8 cellular contexts compared by ENCODE assay signal in the genomic region with DNA sequence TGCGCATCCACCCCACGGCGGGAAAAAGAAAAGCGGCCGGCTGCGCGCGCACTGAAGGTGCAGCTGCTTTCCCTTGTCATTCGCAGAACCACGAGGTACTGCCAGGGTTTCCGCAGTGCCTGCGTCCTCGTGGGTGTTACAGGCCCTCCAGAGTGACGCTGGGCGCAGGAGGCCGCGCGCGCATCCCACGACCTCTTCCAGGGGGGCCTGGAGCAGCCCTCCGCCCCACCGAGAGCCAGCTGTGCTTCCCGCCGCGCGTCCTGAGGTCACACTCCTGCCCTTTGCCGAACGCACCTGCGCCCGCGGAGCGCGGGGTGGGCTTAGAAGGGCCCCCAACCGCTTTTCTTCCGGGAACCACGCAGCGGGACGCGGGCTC. TPM values are rescaled to one million over a fixed set of nuclear protein-coding genes. Genes with fewer than 3 reads are reported as not detected.
DNase-seq lines count a peak whose midpoint lies in the region; ATAC-seq lines count a peak whose summit lies in the region.

No MANE protein-coding gene starts in this region.

- H3K4me3 Mint-ChIP-seq in T-helper 17 cell: peak overlapping the region; percentile 86

- peak; percentile 30 for ATAC-seq in HG02759 (IDR thresholded peaks at IDR 0.05; ENCODE audit: unreplicated experiment)
- peak; percentile 81 for ATAC-seq in T-helper 17 cell

- H3K9me3 ChIP-seq in T-helper 17 cell (ENCODE audit: control insufficient read depth, low read length, poor library complexity, severe bottlenecking): no peaks in the 10 kb centered on the region

- no peaks in the 10 kb centered on the region for H3K36me3 Mint-ChIP-seq in T-helper 17 cell (ENCODE audit: low read depth)

- peak; percentile 20 for DNase-seq in ELR (ENCODE audit: low read depth)
- DNase-seq in T-helper 17 cell: peak; percentile 45 to 62 (median 47)
- DNase-seq in astrocyte of the hippocampus (ENCODE audit: low read depth, low spot score): peak; percentile 46
- peak; percentile 38 for DNase-seq in iPS-NIHi7 (ENCODE audit: extremely low spot score)
- peak; percentile 40 to 49 for DNase-seq in stimulated activated CD4-positive, alpha-beta T cell treated with anti-CD3 and anti-CD28 coated beads, Interleukin-15, amount 100 ng/mL, for 1 hour (ENCODE audit: low read depth in 1 of 2, low spot score in 1 of 2)
- DNase-seq in SIG-M5 (lab: John Stamatoyannopoulos, UW): no peak
- DNase-seq in NCI-H345 (lab: John Stamatoyannopoulos, UW): no peak

- peaks cover 27% of the 10 kb centered on the region for H3K4me1 Mint-ChIP-seq in T-helper 17 cell

- H3K27ac Mint-ChIP-seq in T-helper 17 cell: peak overlapping the region; percentile 88

- H3K27me3 Mint-ChIP-seq in T-helper 17 cell: no peaks in the 10 kb centered on the region

RNA-seq across cellular contexts. Expression of gene IAH1, which starts 0.4 kb away (rescaled TPM):
- total RNA-seq in T-helper 17 cell: 10 to 100 TPM; 43.6 to 45.2 TPM

RNA-seq across cellular contexts. Expression of gene CPSF3, which starts 50.5 kb away (rescaled TPM):
- 10 to 100 TPM; 18.1 to 19.0 TPM for total RNA-seq in T-helper 17 cell

RNA-seq across cellular contexts. Expression of gene ITGB1BP1, which starts 50.6 kb away (rescaled TPM):
- total RNA-seq in T-helper 17 cell: 10 to 100 TPM; 62.6 to 74.9 TPM

Comparison
In these comparisons a context has a peak if more than half of its experiments do, and no peak if none do; other contexts are left out.
1. DNase-seq: peak in ELR (single experiment), T-helper 17 cell (3 of 3), astrocyte of the hippocampus (single experiment), iPS-NIHi7 (single experiment) and stimulated activated CD4-positive, alpha-beta T cell treated with anti-CD3 and anti-CD28 coated beads, Interleukin-15, amount 100 ng/mL, for 1 hour (2 of 2); none in SIG-M5 (single experiment) and NCI-H345 (single experiment).